In the genomic region with DNA sequence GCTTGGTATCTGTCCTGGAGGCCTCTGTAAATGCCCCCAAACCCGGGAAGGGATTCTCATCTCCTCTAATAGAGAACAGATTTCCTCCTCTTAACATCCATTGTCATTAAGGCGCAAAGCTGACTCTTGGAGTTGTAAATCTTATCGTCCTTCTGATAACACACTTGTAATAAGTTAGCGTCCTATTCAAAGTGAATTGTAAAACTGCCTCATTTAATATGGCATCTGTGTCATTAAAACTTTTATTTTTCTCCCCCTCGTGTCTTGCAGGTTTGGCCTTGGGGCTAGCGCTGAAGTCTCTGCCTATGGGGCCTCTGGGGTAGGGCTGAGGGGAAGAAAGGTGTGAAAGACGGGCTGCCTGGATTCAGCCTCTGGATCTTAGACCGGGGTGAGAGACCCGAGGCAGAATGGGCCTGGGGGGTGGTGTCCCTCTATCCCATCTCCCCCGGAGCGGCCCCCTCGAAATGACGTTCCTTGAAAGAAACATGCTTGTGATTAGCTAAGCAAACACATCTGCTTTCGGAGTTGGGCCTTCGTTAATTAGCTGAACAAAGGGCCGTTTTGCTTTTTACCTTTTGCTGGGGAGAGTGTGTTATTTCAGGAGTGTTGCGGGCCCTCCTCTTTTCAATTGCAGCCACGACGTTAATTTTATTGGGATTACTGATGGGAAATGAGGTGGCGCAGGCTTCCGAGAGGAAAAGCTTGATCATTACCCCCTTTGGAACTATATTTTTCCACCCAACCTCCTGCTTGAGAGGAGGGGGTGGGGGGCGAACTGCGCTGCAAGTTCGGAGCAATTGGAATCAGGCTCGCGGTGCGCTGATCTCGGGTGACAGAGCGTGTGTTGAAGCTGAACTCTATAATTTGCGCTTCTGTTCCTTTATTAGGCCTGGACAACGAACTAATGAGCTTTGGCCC, we compare ENCODE assay signal across 13 cellular contexts. TPM values are rescaled to one million over a fixed set of nuclear protein-coding genes. Genes with fewer than 3 reads are reported as not detected.
DNase-seq lines count a peak whose midpoint lies in the region; ATAC-seq and TF ChIP-seq lines count a peak whose summit lies in the region.
"Had no signal": no experiment of that assay in that cellular context is flagged by ENCODE, and none has a peak within 500 bp of the region (broad histone marks: within the 10 kb centered on the region; RNA-seq: fewer than 3 reads in every experiment).

No MANE protein-coding gene starts in this region.

- no peak overlapping the region for H3K9ac ChIP-seq in HUES6 (ENCODE audit: low read length)
- peak overlapping the region in 1 of 2 donors; percentile 83 for H3K9ac ChIP-seq in colonic mucosa (ENCODE audit: low read depth in 2 of 2, low read length in 2 of 2)

- H3K27me3 Mint-ChIP-seq in T-cell, result peaks cover 83 to 90% of the 10 kb centered on the region in 2 donors
- peaks cover 3% of the 10 kb centered on the region for H3K27me3 Mint-ChIP-seq in activated naive CD4-positive, alpha-beta T cell treated with anti-CD3 and anti-CD28 coated beads, Interleukin-2, amount 10 ng/mL, durations not matched to agents 7 days and 5 days

- peaks cover 65% of the 10 kb centered on the region for H3K4me1 ChIP-seq in HUES6 (ENCODE audit: control insufficient read depth, insufficient read depth, low read length)
- peaks cover 11% of the 10 kb centered on the region for H3K4me1 ChIP-seq in colonic mucosa
- peaks cover 0 to 11% (median 3%) of the 10 kb centered on the region in 4 donors for H3K4me1 ChIP-seq in right lobe of liver
- H3K4me1 ChIP-seq in spleen, result peaks cover 0 to 54% (median 13%) of the 10 kb centered on the region in 6 donors

- ATAC-seq in right lobe of liver (no peak), T-cell (replicated peaks in 1 of 4) (no peak)
- ATAC-seq: K562; naive thymus-derived CD8-positive, alpha-beta T cell had no signal

- no peaks in the 10 kb centered on the region for H3K9me3 Mint-ChIP-seq in T-cell
- peaks cover 3% of the 10 kb centered on the region for H3K9me3 Mint-ChIP-seq in activated naive CD4-positive, alpha-beta T cell treated with anti-CD3 and anti-CD28 coated beads, Interleukin-2, amount 10 ng/mL, durations not matched to agents 7 days and 5 days

- intact Hi-C loops in colonic mucosa (cut with DNase I), result no loop called here
- intact Hi-C loops in right lobe of liver (cut with DNase I), result loop anchor here in 1 of 2 donors (10.0 kb wide), 1 partner anchor 158 kb away; no protein-coding TSS in a partner anchor
- intact Hi-C loops in spleen (cut with DNase I; ENCODE audit: low total_unique reads), result loop anchor here (5.0 kb wide), 1 partner anchor 1081 kb away; no protein-coding TSS in a partner anchor

- CTCF ChIA-PET in T-cell (lab: Charles Lee), result no interaction called here
- CTCF ChIA-PET in activated naive CD4-positive, alpha-beta T cell treated with anti-CD3 and anti-CD28 coated beads, Interleukin-2, amount 10 ng/mL, durations not matched to agents 7 days and 5 days (lab: Charles Lee), result interaction anchor here (0.9 to 1.1 kb wide), 3 partner anchors 9 to 15 kb away, joined by 3 to 5 read pairs (median 3); no protein-coding TSS in a partner anchor

- WGBS in right lobe of liver (ENCODE audit: insufficient coverage, low coverage, low lambda C conversion rate, missing lambda C conversion rate), result 48% methylated on average over 30 of the region's 31 CpGs
- 7 to 14% (median 8%) methylated on average over 28 to 31 of the region's 31 CpGs for WGBS in spleen, 5 donors

- no peak overlapping the region for H3K4me3 Mint-ChIP-seq in T-cell
- no peak overlapping the region for H3K4me3 Mint-ChIP-seq in activated naive CD4-positive, alpha-beta T cell treated with anti-CD3 and anti-CD28 coated beads, Interleukin-2, amount 10 ng/mL, durations not matched to agents 7 days and 5 days
- H3K4me3 Mint-ChIP-seq: naive thymus-derived CD8-positive, alpha-beta T cell had no signal

- H3K27me3 ChIP-seq in HUES6 (ENCODE audit: control insufficient read depth, insufficient read depth, low read length), result peaks cover 97% of the 10 kb centered on the region
- H3K27me3 ChIP-seq in colonic mucosa, result no peaks in the 10 kb centered on the region
- no peaks in the 10 kb centered on the region for H3K27me3 ChIP-seq in right lobe of liver
- H3K27me3 ChIP-seq in spleen (replicated peaks in 1 of 7), result peaks cover 0 to 100% (median 65%) of the 10 kb centered on the region in 7 donors

- no peaks in the 10 kb centered on the region for H3K36me3 Mint-ChIP-seq in T-cell
- H3K36me3 Mint-ChIP-seq in activated naive CD4-positive, alpha-beta T cell treated with anti-CD3 and anti-CD28 coated beads, Interleukin-2, amount 10 ng/mL, durations not matched to agents 7 days and 5 days, result peaks cover 3% of the 10 kb centered on the region

- H3K36me3 ChIP-seq in HUES6 (ENCODE audit: control insufficient read depth, insufficient read depth, low read length), result no peaks in the 10 kb centered on the region
- H3K36me3 ChIP-seq in colonic mucosa, result no peaks in the 10 kb centered on the region
- no peaks in the 10 kb centered on the region for H3K36me3 ChIP-seq in right lobe of liver
- H3K36me3 ChIP-seq in spleen, result peaks cover 0 to 7% (median 1%) of the 10 kb centered on the region in 6 donors

- no peak for TF ChIP-seq POLR2A in right lobe of liver (IDR thresholded peaks at IDR 0.05)
- TF ChIP-seq POLR2A in spleen (IDR thresholded peaks at IDR 0.05), result no peak

- TF ChIP-seq CTCF in colonic mucosa (IDR thresholded peaks at IDR 0.05) (no peak), right lobe of liver (IDR thresholded peaks at IDR 0.05) (no peak), spleen (IDR thresholded peaks at IDR 0.05 in 8 of 11, conservative IDR thresholded peaks at IDR 0.05 in 3 of 11) (no peak)

- H3K27ac ChIP-seq in HUES6 (ENCODE audit: low read depth, low read length) (no peak overlapping the region), colonic mucosa (peak overlapping the region; percentile 84), right lobe of liver (peak overlapping the region; percentile 90 to 97 (median 91)), spleen (peak overlapping the region; percentile 75 to 93 (median 90))

- peak; percentile 22 for DNase-seq in colonic mucosa
- DNase-seq in right lobe of liver, result no peak
- DNase-seq in spleen, result no peak
- DNase-seq in T-cell, result no peak
- no peak for DNase-seq in UCSD-AML1 (lab: John Stamatoyannopoulos, UW; ENCODE audit: unreplicated experiment)
- no peak for DNase-seq in NCI-H187 treated with DMSO at 0.1 percent for 48 hours (lab: John Stamatoyannopoulos, UW)
- no peak for DNase-seq in activated naive CD4-positive, alpha-beta T cell treated with anti-CD3 and anti-CD28 coated beads, Interleukin-2, amount 10 ng/mL, durations not matched to agents 7 days and 5 days
- DNase-seq: activated naive CD4-positive, alpha-beta T cell; foreskin melanocyte; naive thymus-derived CD8-positive, alpha-beta T cell; NCI-H510A treated with DMSO at 0.1 percent for 48 hours had no signal

- H3K4me1 Mint-ChIP-seq in T-cell, result peaks cover 9 to 11% (median 10%) of the 10 kb centered on the region in 3 donors
- peaks cover 5% of the 10 kb centered on the region for H3K4me1 Mint-ChIP-seq in activated naive CD4-positive, alpha-beta T cell treated with anti-CD3 and anti-CD28 coated beads, Interleukin-2, amount 10 ng/mL, durations not matched to agents 7 days and 5 days

- POLR2A ChIA-PET in T-cell (lab: Charles Lee), result no interaction called here

- H3K27ac Mint-ChIP-seq in T-cell, result peak overlapping the region in 1 of 2 donors; percentile 61
- H3K27ac Mint-ChIP-seq in activated naive CD4-positive, alpha-beta T cell treated with anti-CD3 and anti-CD28 coated beads, Interleukin-2, amount 10 ng/mL, durations not matched to agents 7 days and 5 days, result no peak overlapping the region
- H3K27ac Mint-ChIP-seq: naive thymus-derived CD8-positive, alpha-beta T cell had no signal

- H3K4me3 ChIP-seq in HUES6 (ENCODE audit: low read depth, low read length) (peak overlapping the region; percentile 37), colonic mucosa (no peak overlapping the region), right lobe of liver (peak overlapping the region in 2 of 3 donors; percentile 5 to 10), spleen (peak overlapping the region; percentile 12 to 80 (median 36))
- H3K4me3 ChIP-seq: K562 had no signal

- H3K9me3 ChIP-seq in HUES6 (ENCODE audit: control insufficient read depth, insufficient read depth, low read depth, low read length) (no peaks in the 10 kb centered on the region), colonic mucosa (no peaks in the 10 kb centered on the region), right lobe of liver (no peaks in the 10 kb centered on the region), spleen (peaks cover 0 to 2% (median 0%) of the 10 kb centered on the region in 8 donors)

RNA-seq across cellular contexts. Expression of a gene that starts 12.4 kb away (rescaled TPM):
- total RNA-seq in colonic mucosa (10 to 100 TPM; 25.7 to 35.0 TPM), right lobe of liver (10 to 100 TPM; 11.6 to 30.0 (median 20.7) TPM), spleen (100 to 1,000 TPM in 6 of 7 donors, 10 to 100 TPM in 1; 87.1 to 256 (median 121) TPM), T-cell (under 1 TPM in 3 of 5 donors, not detected in 2; 0.32 to 0.53 (median 0.38) TPM)
- polyA plus RNA-seq in spleen, result 10 to 100 TPM; 18.6 to 39.4 (median 23.7) TPM
- total RNA-seq: naive thymus-derived CD8-positive, alpha-beta T cell had no signal
- polyA plus RNA-seq: naive thymus-derived CD8-positive, alpha-beta T cell had no signal

Comparison
In these comparisons a context has a peak if more than half of its experiments do, and no peak if none do; other contexts are left out.
1. RNA of a gene that starts 12.4 kb away (total RNA-seq): 87.1 to 256 TPM in spleen, 25.7 to 35.0 TPM in colonic mucosa and 11.6 to 30.0 TPM in right lobe of liver; 0.32 to 0.53 TPM in T-cell; every median in the first group is over 4 times any median in the second.